Comparison of ENCODE assay signal across 8 cellular contexts in the genomic region with DNA sequence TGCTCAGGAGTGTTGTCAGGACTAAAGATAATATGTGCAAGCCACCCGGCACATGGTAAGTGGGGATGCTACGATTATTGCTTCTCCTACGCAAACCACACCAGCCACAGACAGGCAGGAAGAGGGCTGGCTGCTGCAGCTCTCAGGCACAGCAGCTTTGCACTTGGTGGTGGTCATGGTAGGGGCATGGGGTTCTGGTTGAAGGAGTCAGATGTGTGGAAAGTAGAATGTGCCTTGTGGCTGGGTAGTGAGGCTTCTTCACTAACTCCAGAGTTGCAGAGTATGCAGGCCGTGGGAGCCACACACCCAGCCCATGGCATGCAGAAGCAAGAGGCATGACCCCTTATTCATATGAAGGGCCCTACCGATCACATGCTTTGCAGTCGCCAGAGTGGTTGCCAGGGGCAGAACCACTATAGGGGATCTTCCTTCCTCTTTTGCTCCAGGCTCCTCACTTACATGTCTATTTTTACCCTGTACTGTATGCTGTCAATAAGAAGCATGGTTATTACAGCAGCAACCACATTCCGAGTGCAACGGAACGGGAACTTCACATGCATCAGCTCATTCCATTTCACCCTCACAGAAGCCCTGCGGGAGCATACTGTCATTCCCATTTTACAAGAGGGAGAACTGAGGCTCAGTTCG. TPM values are rescaled to one million over a fixed set of nuclear protein-coding genes. Genes with fewer than 3 reads are reported as not detected.
DNase-seq lines count a peak whose midpoint lies in the region; ATAC-seq lines count a peak whose summit lies in the region.

No MANE protein-coding gene starts in this region.

- ATAC-seq in HG03066 (IDR thresholded peaks at IDR 0.05; ENCODE audit: low read depth, unreplicated experiment) (peak; percentile 41), esophagus mucosa (peak; percentile 13)

- peak; percentile 53 for DNase-seq in activated CD4-positive, alpha-beta T cell treated with anti-CD3 and anti-CD28 coated beads for 1 hour
- peak; percentile 72 for DNase-seq in stimulated activated CD8-positive, alpha-beta memory T cell treated with anti-CD3 and anti-CD28 coated beads, Interleukin-4, amount 100 ng/mL, for 24 hours (ENCODE audit: low read depth)
- DNase-seq in DMS53 treated with DMSO at 0.1 percent for 48 hours (lab: John Stamatoyannopoulos, UW; ENCODE audit: unreplicated experiment): no peak
- DNase-seq in NCI-H2081 (lab: John Stamatoyannopoulos, UW): no peak
- no peak for DNase-seq in AG08395 (ENCODE audit: low spot score)
- no peak for DNase-seq in globus pallidus (ENCODE audit: low spot score)

RNA-seq across cellular contexts. Expression of gene HERC1, which starts 59.2 kb away (rescaled TPM):
- total RNA-seq in esophagus mucosa: 41.5 TPM

Comparison
In these comparisons a context has a peak if more than half of its experiments do, and no peak if none do; other contexts are left out.
1. DNase-seq: peak in activated CD4-positive, alpha-beta T cell treated with anti-CD3 and anti-CD28 coated beads for 1 hour (single experiment) and stimulated activated CD8-positive, alpha-beta memory T cell treated with anti-CD3 and anti-CD28 coated beads, Interleukin-4, amount 100 ng/mL, for 24 hours (single experiment); none in DMS53 treated with DMSO at 0.1 percent for 48 hours (single experiment), NCI-H2081 (0 of 2), AG08395 (single experiment) and globus pallidus (single experiment).